ENCODE assay signal across 8 cellular contexts in the genomic region with DNA sequence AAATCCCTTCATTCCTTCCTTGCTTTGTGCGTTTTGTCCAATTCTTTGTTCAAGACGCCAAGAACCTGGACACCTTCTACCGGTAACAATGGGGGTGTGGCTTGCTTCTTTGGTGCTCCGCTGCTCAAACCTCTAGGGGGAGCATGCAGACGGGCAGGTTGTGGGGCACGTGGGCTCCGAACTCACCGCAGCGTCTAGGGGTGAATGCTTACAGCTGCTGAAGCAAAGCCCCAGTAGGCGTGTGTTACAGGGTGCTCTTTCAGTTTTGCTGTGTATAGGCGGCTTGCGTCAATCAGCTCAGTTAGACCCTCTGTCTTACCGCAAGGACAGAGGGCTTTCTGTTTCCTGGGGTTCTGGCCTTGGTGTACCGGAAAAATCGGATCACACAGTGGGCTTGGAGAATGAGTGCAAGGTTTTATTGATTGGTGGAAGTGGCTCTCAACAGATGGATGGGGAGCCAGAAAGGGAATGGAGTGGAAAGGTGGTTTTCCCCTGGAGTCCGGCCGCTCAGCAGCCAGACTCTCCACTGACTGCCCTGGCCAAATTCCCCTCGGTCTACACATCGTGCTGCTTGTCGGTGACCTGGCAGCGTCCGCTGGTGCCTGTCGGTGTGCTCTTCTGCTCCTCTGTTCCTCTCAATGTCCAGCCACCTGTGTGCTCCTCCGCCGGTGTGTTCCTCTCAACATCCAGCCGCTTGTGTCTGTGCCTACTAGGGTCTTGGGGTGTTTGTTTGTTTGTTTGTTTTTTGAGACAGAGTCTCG.
A peak's percentile ranks its signal among the peaks of the same experiment; 100 is the strongest.
DNase-seq lines count a peak whose midpoint lies in the region; ATAC-seq and TF ChIP-seq lines count a peak whose summit lies in the region.

No MANE protein-coding gene starts in this region.

- TF ChIP-seq POLR2A in Raji (IDR thresholded peaks at IDR 0.05; ENCODE audit: insufficient read depth, low read depth, low read length), result peak; percentile 47; the same call in 1 of the 2 replicates

- DNase-seq in CMK (ENCODE audit: low read depth) (peak; percentile 48), islet precursor cell (peak; percentile 62), DMS114 treated with DMSO at 0.1 percent for 48 hours (lab: John Stamatoyannopoulos, UW; ENCODE audit: unreplicated experiment) (no peak)
- DNase-seq in activated naive CD4-positive, alpha-beta T cell treated with Interleukin-2 at 50 U/mL for 16 hours, result peak; percentile 79
- DNase-seq in stimulated activated CD4-positive, alpha-beta T cell treated with anti-CD3 and anti-CD28 coated beads, TNF-alpha, amount 100 ng/mL, for 48 hours (ENCODE audit: low read depth in 3 of 3), result peak; percentile 40 to 69 (median 60)

- ATAC-seq in GM19452 (IDR thresholded peaks at IDR 0.05; ENCODE audit: unreplicated experiment) (peak; percentile 79), HG03571 (IDR thresholded peaks at IDR 0.05; ENCODE audit: unreplicated experiment) (peak; percentile 72)
